ENCODE assay signal across 16 cellular contexts in genomic region chr2:19235308-19235707, GRCh38.
DNase-seq lines count a peak whose midpoint lies in the region; ATAC-seq and TF ChIP-seq lines count a peak whose summit lies in the region.
"Had no signal": no experiment of that assay in that cellular context is flagged by ENCODE, and none has a peak within 500 bp of the region (broad histone marks: within the 10 kb centered on the region; RNA-seq: fewer than 3 reads in every experiment).

No MANE protein-coding gene starts in this region.

- TF ChIP-seq CTCF in AG09309 (IDR thresholded peaks at IDR 0.05; ENCODE audit: control insufficient read depth, insufficient read depth, low read depth, low read length, missing control alignments) = no peak

- no peak overlapping the region for H3K4me3 ChIP-seq in AG09309 (ENCODE audit: control insufficient read depth, low read depth, low read length)
- H3K4me3 ChIP-seq: BLaER1, GM12878, testis had no signal

- H3K4me3 Mint-ChIP-seq in activated T-cell treated with anti-CD3 and anti-CD28 coated beads, Interleukin-2, amount 50 U/mL, for 4 hours = no peak overlapping the region

- no peaks in the 10 kb centered on the region for H3K27me3 Mint-ChIP-seq in activated T-cell treated with anti-CD3 and anti-CD28 coated beads, Interleukin-2, amount 50 U/mL, for 4 hours (ENCODE audit: low read depth)

- DNase-seq in AG09309 (ENCODE audit: low read depth) = peak; percentile 73
- DNase-seq in LHCN-M2 (ENCODE audit: low read depth) = peak; percentile 72
- peak; percentile 12 for DNase-seq in mucosa of gallbladder (ENCODE audit: low spot score)
- no peak for DNase-seq in HT-29 (ENCODE audit: low spot score)
- DNase-seq in activated T-cell treated with anti-CD3 and anti-CD28 coated beads, Interleukin-2, amount 50 U/mL, for 4 hours = no peak
- DNase-seq in stimulated activated CD4-positive, alpha-beta T cell treated with anti-CD3 and anti-CD28 coated beads, Interleukin-4, amount 100 ng/mL, for 4 hours = no peak
- DNase-seq: DMS53, mesendoderm, NCI-H1417, testis, WERI-Rb-1 had no signal

- no peaks in the 10 kb centered on the region for H3K9me3 Mint-ChIP-seq in activated T-cell treated with anti-CD3 and anti-CD28 coated beads, Interleukin-2, amount 50 U/mL, for 4 hours
- H3K9me3 Mint-ChIP-seq: activated naive CD4-positive, alpha-beta T cell treated with anti-CD3 and anti-CD28 coated beads, Interleukin-2, amount 50 U/mL, for 72 hours had no signal

- ATAC-seq in esophagus mucosa (peak; percentile 86), GM18873 (IDR thresholded peaks at IDR 0.05; ENCODE audit: low FRiP score, unreplicated experiment) (no peak)
- ATAC-seq in activated T-cell treated with anti-CD3 and anti-CD28 coated beads, Interleukin-2, amount 50 U/mL, for 4 hours = no peak
- ATAC-seq: activated naive CD4-positive, alpha-beta T cell treated with anti-CD3 and anti-CD28 coated beads, Interleukin-2, amount 50 U/mL, for 72 hours; GM12878 had no signal

- H3K36me3 Mint-ChIP-seq in activated T-cell treated with anti-CD3 and anti-CD28 coated beads, Interleukin-2, amount 50 U/mL, for 4 hours (ENCODE audit: insufficient read depth) = no peaks in the 10 kb centered on the region
- H3K36me3 Mint-ChIP-seq: activated naive CD4-positive, alpha-beta T cell treated with anti-CD3 and anti-CD28 coated beads, Interleukin-2, amount 50 U/mL, for 72 hours had no signal

- H3K4me1 Mint-ChIP-seq in activated T-cell treated with anti-CD3 and anti-CD28 coated beads, Interleukin-2, amount 50 U/mL, for 4 hours (ENCODE audit: low read depth) = no peaks in the 10 kb centered on the region

Comparison
In these comparisons a context has a peak if more than half of its experiments do, and no peak if none do; other contexts are left out.
1. DNase-seq: peak in AG09309 (single experiment), LHCN-M2 (single experiment) and mucosa of gallbladder (single experiment); none in HT-29 (single experiment), activated T-cell treated with anti-CD3 and anti-CD28 coated beads, Interleukin-2, amount 50 U/mL, for 4 hours (single experiment) and stimulated activated CD4-positive, alpha-beta T cell treated with anti-CD3 and anti-CD28 coated beads, Interleukin-4, amount 100 ng/mL, for 4 hours (0 of 2).